Comparison of ENCODE assay signal across 24 cellular contexts in genomic region chr3:187909871-187910270, GRCh38.
"Had no signal": no experiment of that assay in that cellular context is flagged by ENCODE, and none has a peak within 500 bp of the region (broad histone marks: within the 10 kb centered on the region; RNA-seq: fewer than 3 reads in every experiment).

No MANE protein-coding gene starts in this region.

- H3K4me2 ChIP-seq: neural progenitor cell had no signal

- H3K36me3 ChIP-seq: adrenal gland, heart right ventricle, left lung, neural progenitor cell, sigmoid colon, thoracic aorta had no signal

- H2AFZ ChIP-seq: neural progenitor cell had no signal

- DNase-seq: activated CD4-positive, alpha-beta T cell treated with anti-CD3 and anti-CD28 coated beads for 1 hour; activated CD4-positive, alpha-beta T cell treated with anti-CD3 and anti-CD28 coated beads, Interleukin-2, amount 50 U/mL, for 1 hour; activated CD8-positive, alpha-beta memory T cell treated with anti-CD3 and anti-CD28 coated beads for 24 hours; activated CD8-positive, alpha-beta memory T cell treated with anti-CD3 and anti-CD28 coated beads, Interleukin-2, amount 50 U/mL, for 4 hours; activated T-cell treated with anti-CD3 and anti-CD28 coated beads, Interleukin-2, amount 50 U/mL, for 24 hours; adrenal gland; endodermal cell; heart right ventricle; left lung; naive thymus-derived CD8-positive, alpha-beta T cell; retina; sigmoid colon; stimulated activated CD4-positive, alpha-beta T cell treated with anti-CD3 and anti-CD28 coated beads, Interleukin-2, amount 100 ng/mL, for 48 hours; stimulated activated CD8-positive, alpha-beta memory T cell treated with anti-CD3 and anti-CD28 coated beads, Interleukin-4, amount 100 ng/mL, for 48 hours; stimulated activated naive B cell treated with anti-CD40 and anti-IgM and Interleukin-4, amounts not matched to agents 10 μg/mL and 1 μg/mL and 100 μg/mL, for 72 hours; T-cell had no signal

- H3K4me3 ChIP-seq: adrenal gland, coronary artery, heart right ventricle, left lung, neural progenitor cell, sigmoid colon, thoracic aorta had no signal

- ATAC-seq: activated T-helper 17 cell treated with anti-CD3 and anti-CD28 coated beads, Interleukin-2, amount 50 U/mL, for 72 hours; heart right ventricle; left lung; naive thymus-derived CD8-positive, alpha-beta T cell; stimulated activated naive B cell treated with anti-CD40 and anti-IgM and Interleukin-4, amounts not matched to agents 10 μg/mL and 1 μg/mL and 100 μg/mL, for 72 hours; T-cell had no signal

- H3K9ac ChIP-seq: neural progenitor cell had no signal

- H3K9me3 ChIP-seq: adrenal gland, heart right ventricle, left lung, sigmoid colon, thoracic aorta had no signal

- FAIRE-seq: bronchial epithelial cell, keratinocyte, TTC549 had no signal

- H3K27ac ChIP-seq: adrenal gland, coronary artery, epithelial cell of prostate, heart right ventricle, left lung, neural progenitor cell, sigmoid colon, thoracic aorta had no signal

- H3K4me1 ChIP-seq: neural progenitor cell had no signal

- H3K27me3 ChIP-seq: adrenal gland, heart right ventricle, left lung, neural progenitor cell, sigmoid colon had no signal
